ENCODE assay signal across 8 cellular contexts in genomic region chr11:19777032-19777341, GRCh38.
DNase-seq lines count a peak whose midpoint lies in the region; ATAC-seq lines count a peak whose summit lies in the region.

No MANE protein-coding gene starts in this region.

- H3K27me3 ChIP-seq in ectodermal cell (ENCODE audit: control insufficient read depth, insufficient read depth, low read length, poor library complexity, severe bottlenecking) = peaks cover 7% of the 10 kb centered on the region
- no peaks in the 10 kb centered on the region for H3K27me3 ChIP-seq in muscle layer of colon (ENCODE audit: control insufficient read depth in 1 of 2, insufficient read depth in 2 of 2, low read length in 2 of 2)

- 0 to 1% methylated on average over 44 to 45 of the region's 45 CpGs for WGBS in ectodermal cell, 2 experiments

- H3K9me3 ChIP-seq in ectodermal cell (ENCODE audit: control insufficient read depth, low read length) (no peaks in the 10 kb centered on the region), muscle layer of colon (ENCODE audit: low read length) (no peaks in the 10 kb centered on the region)

- H3K36me3 ChIP-seq in ectodermal cell (ENCODE audit: control insufficient read depth, insufficient read depth, low read length) (no peaks in the 10 kb centered on the region), muscle layer of colon (ENCODE audit: insufficient read depth, low read length) (no peaks in the 10 kb centered on the region)

- H3K27ac ChIP-seq in ectodermal cell (ENCODE audit: insufficient read depth, low read depth, low read length, poor library complexity, severe bottlenecking) (no peak overlapping the region), muscle layer of colon (ENCODE audit: low read depth, low read length) (no peak overlapping the region)

- H3K4me1 ChIP-seq in ectodermal cell (ENCODE audit: control insufficient read depth, insufficient read depth, low read length) (peaks cover 53% of the 10 kb centered on the region), muscle layer of colon (ENCODE audit: insufficient read depth, low read length) (peaks cover 21% of the 10 kb centered on the region)

- ATAC-seq in GM19372 (IDR thresholded peaks at IDR 0.05; ENCODE audit: low read depth, unreplicated experiment) (peak; percentile 28), HG03460 (IDR thresholded peaks at IDR 0.05; ENCODE audit: unreplicated experiment) (peak; percentile 29), GM19324 (IDR thresholded peaks at IDR 0.05; ENCODE audit: low FRiP score, unreplicated experiment) (no peak)

- H3K9ac ChIP-seq in muscle layer of colon (ENCODE audit: low read length) = no peak overlapping the region

- H3K4me3 ChIP-seq in ectodermal cell (ENCODE audit: insufficient read depth, low read depth, low read length) (peak overlapping the region; percentile 59), muscle layer of colon (ENCODE audit: low read depth in 1 of 2, low read length in 2 of 2) (peak overlapping the region; percentile 22 to 29)

- DNase-seq in AG08395 (ENCODE audit: low spot score) (peak; percentile 30), NCI-H524 treated with DMSO at 0.1 percent for 48 hours (lab: John Stamatoyannopoulos, UW) (no peak), T1000 (lab: John Stamatoyannopoulos, UW) (no peak)
